ENCODE assay signal across 11 cellular contexts in the genomic region with DNA sequence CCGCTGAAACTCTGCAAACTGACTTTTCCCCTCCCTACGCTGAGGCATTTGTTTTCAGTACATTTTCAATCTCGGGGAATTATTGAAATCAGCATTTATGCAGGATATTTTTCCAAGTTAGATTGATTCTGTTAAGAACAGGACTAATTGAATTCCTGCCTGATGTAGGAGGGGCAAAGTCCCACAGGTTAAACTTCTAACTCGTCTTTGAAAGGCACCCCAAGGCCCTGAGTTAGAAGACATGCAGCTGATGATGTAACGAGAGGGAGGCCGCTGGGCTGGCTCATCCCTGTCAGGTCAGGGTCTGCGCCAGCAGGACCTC.
DNase-seq lines count a peak whose midpoint lies in the region; TF ChIP-seq lines count a peak whose summit lies in the region.
"Had no signal": no experiment of that assay in that cellular context is flagged by ENCODE, and none has a peak within 500 bp of the region (broad histone marks: within the 10 kb centered on the region; RNA-seq: fewer than 3 reads in every experiment).

No MANE protein-coding gene starts in this region.

- no peaks in the 10 kb centered on the region for H3K9me2 ChIP-seq in OCI-LY7 (ENCODE audit: insufficient read depth, low read length)

- H3K27me3 Mint-ChIP-seq in activated naive CD4-positive, alpha-beta T cell treated with anti-CD3 and anti-CD28 coated beads for 36 hours (ENCODE audit: low read depth): no peaks in the 10 kb centered on the region

- H3K79me2 ChIP-seq in OCI-LY7 (ENCODE audit: insufficient read depth, low read depth, low read length): no peaks in the 10 kb centered on the region

- TF ChIP-seq CTCF in OCI-LY7 (conservative IDR thresholded peaks at IDR 0.05; ENCODE audit: low read length): peak; percentile 43; the same call in 1 of the 2 replicates
- TF ChIP-seq CTCF in coronary artery (IDR thresholded peaks at IDR 0.05): no peak

- no peaks in the 10 kb centered on the region for H3K9me3 ChIP-seq in OCI-LY7 (ENCODE audit: low read length)
- H3K9me3 ChIP-seq in subcutaneous abdominal adipose tissue (ENCODE audit: control insufficient read depth in 5 of 5, low read length in 5 of 5): no peaks in the 10 kb centered on the region
- H3K9me3 ChIP-seq: esophagus squamous epithelium, heart right ventricle had no signal

- H3K36me3 Mint-ChIP-seq in activated naive CD4-positive, alpha-beta T cell treated with anti-CD3 and anti-CD28 coated beads for 36 hours (ENCODE audit: low read depth): peaks cover 40% of the 10 kb centered on the region

- BruUV-seq in OCI-LY7 (replicated peaks; lab: Mats Ljungman, UMichigan): no TSS peak

- no peaks in the 10 kb centered on the region for H4K20me1 ChIP-seq in OCI-LY7 (ENCODE audit: insufficient read depth, low read length)

- peaks cover 11% of the 10 kb centered on the region for H3K4me1 ChIP-seq in OCI-LY7 (ENCODE audit: insufficient read depth, low read length, poor library complexity, severe bottlenecking)
- peaks cover 0 to 13% (median 2%) of the 10 kb centered on the region in 5 donors for H3K4me1 ChIP-seq in subcutaneous abdominal adipose tissue (ENCODE audit: control insufficient read depth in 5 of 5, insufficient read depth in 5 of 5, low read length in 5 of 5)

- no peak overlapping the region for H3K9ac ChIP-seq in subcutaneous abdominal adipose tissue (ENCODE audit: low read length in 5 of 5)

- no peaks in the 10 kb centered on the region for H3K9me3 Mint-ChIP-seq in activated naive CD4-positive, alpha-beta T cell treated with anti-CD3 and anti-CD28 coated beads for 36 hours

- H3K4me3 Mint-ChIP-seq in activated naive CD4-positive, alpha-beta T cell treated with anti-CD3 and anti-CD28 coated beads for 36 hours: no peak overlapping the region

- H3K4me2 ChIP-seq in OCI-LY7 (ENCODE audit: low read length): no peak overlapping the region

- DNase-seq in activated naive CD4-positive, alpha-beta T cell treated with anti-CD3 and anti-CD28 coated beads for 36 hours: no peak
- no peak for DNase-seq in activated naive CD4-positive, alpha-beta T cell (lab: John Stamatoyannopoulos, UW)
- DNase-seq in OCI-LY7 (ENCODE audit: low spot score) (no peak), coronary artery (ENCODE audit: low spot score) (peak; percentile 54), islet precursor cell (no peak), HK-2 (ENCODE audit: unreplicated experiment) (no peak), SKM-1 treated with dmso at 0.1 percent for 144 hours (lab: John Stamatoyannopoulos, UW; ENCODE audit: unreplicated experiment) (no peak)
- DNase-seq: esophagus squamous epithelium, NCI-H1930 had no signal

- H3K4me1 Mint-ChIP-seq in activated naive CD4-positive, alpha-beta T cell treated with anti-CD3 and anti-CD28 coated beads for 36 hours (ENCODE audit: low read depth): peaks cover 76% of the 10 kb centered on the region

- intact Hi-C loops in activated naive CD4-positive, alpha-beta T cell treated with anti-CD3 and anti-CD28 coated beads for 36 hours (cut with micrococcal nuclease): loop anchor here (1.0 to 5.0 kb wide), 3 partner anchors 93 to 201 kb away; no protein-coding TSS in a partner anchor
- intact Hi-C loops in OCI-LY7 (cut with micrococcal nuclease; ENCODE audit: unreplicated experiment): loop anchor here (1.0 to 10.0 kb wide), 7 partner anchors 93 to 1940 kb away; no protein-coding TSS in a partner anchor

- CTCF ChIA-PET in activated naive CD4-positive, alpha-beta T cell treated with anti-CD3 and anti-CD28 coated beads for 36 hours (lab: Charles Lee): interaction anchor here (0.8 to 4.1 kb wide), 14 partner anchors 10 to 168 kb away, joined by 3 to 32 read pairs (median 7); no protein-coding TSS in a partner anchor
- CTCF ChIA-PET in OCI-LY7 (lab: Charles Lee; ENCODE audit: unreplicated experiment): interaction anchor here (0.6 kb wide), 2 partner anchors 474 to 1672 kb away, joined by 3 read pairs; no protein-coding TSS in a partner anchor

- H3K4me3 ChIP-seq in OCI-LY7 (ENCODE audit: low read depth, low read length, poor library complexity, severe bottlenecking) (no peak overlapping the region), coronary artery (no peak overlapping the region), subcutaneous abdominal adipose tissue (ENCODE audit: low read depth in 1 of 5, low read length in 5 of 5) (no peak overlapping the region)
- H3K4me3 ChIP-seq: esophagus squamous epithelium, heart right ventricle had no signal

- H3K27ac ChIP-seq in OCI-LY7 (ENCODE audit: low read depth, low read length, poor library complexity, severe bottlenecking): no peak overlapping the region
- peak overlapping the region in 1 of 2 donors; percentile 16 for H3K27ac ChIP-seq in coronary artery
- peak overlapping the region; percentile 13 for H3K27ac ChIP-seq in subcutaneous abdominal adipose tissue (ENCODE audit: low read depth, low read length)

- POLR2A ChIA-PET in OCI-LY7 (lab: Charles Lee): interaction anchor here (1.0 kb wide), 1 partner anchor 159 kb away, joined by 3 read pairs; no protein-coding TSS in a partner anchor

- peak overlapping the region; percentile 46 for H3K27ac Mint-ChIP-seq in activated naive CD4-positive, alpha-beta T cell treated with anti-CD3 and anti-CD28 coated beads for 36 hours

- H3K27me3 ChIP-seq in subcutaneous abdominal adipose tissue (ENCODE audit: control insufficient read depth in 5 of 5, insufficient read depth in 4 of 5, low read length in 5 of 5): no peaks in the 10 kb centered on the region
- H3K27me3 ChIP-seq: esophagus squamous epithelium, heart right ventricle had no signal

- H2AFZ ChIP-seq in OCI-LY7 (ENCODE audit: low read length): no peak overlapping the region

- H3K36me3 ChIP-seq in OCI-LY7 (ENCODE audit: insufficient read depth, low read length) (no peaks in the 10 kb centered on the region), subcutaneous abdominal adipose tissue (ENCODE audit: control insufficient read depth in 5 of 5, insufficient read depth in 5 of 5, low read length in 5 of 5) (peaks cover 20 to 73% (median 49%) of the 10 kb centered on the region in 5 donors)
